In the genomic region with DNA sequence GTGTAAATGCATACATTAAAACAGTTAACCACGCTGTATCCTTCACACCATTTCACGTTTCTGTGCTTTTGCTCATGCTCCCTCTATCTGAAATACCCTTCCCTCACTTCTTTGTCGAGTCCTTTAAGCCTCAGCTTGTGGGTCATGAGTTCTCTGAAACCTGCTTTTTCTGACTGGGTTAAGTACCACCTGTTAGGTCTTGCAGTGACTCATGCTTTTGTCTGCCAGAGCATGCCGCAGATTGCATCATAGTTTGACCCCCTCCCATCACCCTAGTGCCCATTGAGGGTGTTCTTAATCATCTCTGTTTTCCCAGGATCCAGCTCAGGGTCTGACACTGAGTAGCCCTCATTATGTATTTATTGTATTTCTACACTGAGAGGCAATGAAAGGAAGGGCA, we compare ENCODE assay signal across 3 cellular contexts.
A peak's percentile ranks its signal among the peaks of the same experiment; 100 is the strongest.
TF ChIP-seq lines count a peak whose summit lies in the region.

No MANE protein-coding gene starts in this region.

TF ChIP-seq in HepG2, 621 proteins besides CTCF, POLR2A, EP300 and RAD21 (continued from another document):
- TF ChIP-seq, protein P1, sequence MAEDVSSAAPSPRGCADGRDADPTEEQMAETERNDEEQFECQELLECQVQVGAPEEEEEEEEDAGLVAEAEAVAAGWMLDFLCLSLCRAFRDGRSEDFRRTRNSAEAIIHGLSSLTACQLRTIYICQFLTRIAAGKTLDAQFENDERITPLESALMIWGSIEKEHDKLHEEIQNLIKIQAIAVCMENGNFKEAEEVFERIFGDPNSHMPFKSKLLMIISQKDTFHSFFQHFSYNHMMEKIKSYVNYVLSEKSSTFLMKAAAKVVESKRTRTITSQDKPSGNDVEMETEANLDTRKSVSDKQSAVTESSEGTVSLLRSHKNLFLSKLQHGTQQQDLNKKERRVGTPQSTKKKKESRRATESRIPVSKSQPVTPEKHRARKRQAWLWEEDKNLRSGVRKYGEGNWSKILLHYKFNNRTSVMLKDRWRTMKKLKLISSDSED (CRISPR knock-in tag; IDR thresholded peaks at IDR 0.05): no peak
- TF ChIP-seq, protein P2, sequence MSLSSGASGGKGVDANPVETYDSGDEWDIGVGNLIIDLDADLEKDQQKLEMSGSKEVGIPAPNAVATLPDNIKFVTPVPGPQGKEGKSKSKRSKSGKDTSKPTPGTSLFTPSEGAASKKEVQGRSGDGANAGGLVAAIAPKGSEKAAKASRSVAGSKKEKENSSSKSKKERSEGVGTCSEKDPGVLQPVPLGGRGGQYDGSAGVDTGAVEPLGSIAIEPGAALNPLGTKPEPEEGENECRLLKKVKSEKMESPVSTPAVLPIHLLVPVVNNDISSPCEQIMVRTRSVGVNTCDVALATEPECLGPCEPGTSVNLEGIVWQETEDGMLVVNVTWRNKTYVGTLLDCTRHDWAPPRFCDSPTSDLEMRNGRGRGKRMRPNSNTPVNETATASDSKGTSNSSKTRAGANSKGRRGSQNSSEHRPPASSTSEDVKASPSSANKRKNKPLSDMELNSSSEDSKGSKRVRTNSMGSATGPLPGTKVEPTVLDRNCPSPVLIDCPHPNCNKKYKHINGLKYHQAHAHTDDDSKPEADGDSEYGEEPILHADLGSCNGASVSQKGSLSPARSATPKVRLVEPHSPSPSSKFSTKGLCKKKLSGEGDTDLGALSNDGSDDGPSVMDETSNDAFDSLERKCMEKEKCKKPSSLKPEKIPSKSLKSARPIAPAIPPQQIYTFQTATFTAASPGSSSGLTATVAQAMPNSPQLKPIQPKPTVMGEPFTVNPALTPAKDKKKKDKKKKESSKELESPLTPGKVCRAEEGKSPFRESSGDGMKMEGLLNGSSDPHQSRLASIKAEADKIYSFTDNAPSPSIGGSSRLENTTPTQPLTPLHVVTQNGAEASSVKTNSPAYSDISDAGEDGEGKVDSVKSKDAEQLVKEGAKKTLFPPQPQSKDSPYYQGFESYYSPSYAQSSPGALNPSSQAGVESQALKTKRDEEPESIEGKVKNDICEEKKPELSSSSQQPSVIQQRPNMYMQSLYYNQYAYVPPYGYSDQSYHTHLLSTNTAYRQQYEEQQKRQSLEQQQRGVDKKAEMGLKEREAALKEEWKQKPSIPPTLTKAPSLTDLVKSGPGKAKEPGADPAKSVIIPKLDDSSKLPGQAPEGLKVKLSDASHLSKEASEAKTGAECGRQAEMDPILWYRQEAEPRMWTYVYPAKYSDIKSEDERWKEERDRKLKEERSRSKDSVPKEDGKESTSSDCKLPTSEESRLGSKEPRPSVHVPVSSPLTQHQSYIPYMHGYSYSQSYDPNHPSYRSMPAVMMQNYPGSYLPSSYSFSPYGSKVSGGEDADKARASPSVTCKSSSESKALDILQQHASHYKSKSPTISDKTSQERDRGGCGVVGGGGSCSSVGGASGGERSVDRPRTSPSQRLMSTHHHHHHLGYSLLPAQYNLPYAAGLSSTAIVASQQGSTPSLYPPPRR (CRISPR knock-in tag; IDR thresholded peaks at IDR 0.05; ENCODE audit: borderline replicate concordance): no peak
- 0 out of 2 replicates have a peak, but pooled peaks have one; percentile 5 for TF ChIP-seq ATF7 (IDR thresholded peaks at IDR 0.05)
- TF ChIP-seq ATF7 (CRISPR knock-in tag; IDR thresholded peaks at IDR 0.05): no peak

TF ChIP-seq in WTC11, 78 proteins besides CTCF, POLR2A, EP300 and RAD21 (continued from another document):
- TF ChIP-seq, protein P3, sequence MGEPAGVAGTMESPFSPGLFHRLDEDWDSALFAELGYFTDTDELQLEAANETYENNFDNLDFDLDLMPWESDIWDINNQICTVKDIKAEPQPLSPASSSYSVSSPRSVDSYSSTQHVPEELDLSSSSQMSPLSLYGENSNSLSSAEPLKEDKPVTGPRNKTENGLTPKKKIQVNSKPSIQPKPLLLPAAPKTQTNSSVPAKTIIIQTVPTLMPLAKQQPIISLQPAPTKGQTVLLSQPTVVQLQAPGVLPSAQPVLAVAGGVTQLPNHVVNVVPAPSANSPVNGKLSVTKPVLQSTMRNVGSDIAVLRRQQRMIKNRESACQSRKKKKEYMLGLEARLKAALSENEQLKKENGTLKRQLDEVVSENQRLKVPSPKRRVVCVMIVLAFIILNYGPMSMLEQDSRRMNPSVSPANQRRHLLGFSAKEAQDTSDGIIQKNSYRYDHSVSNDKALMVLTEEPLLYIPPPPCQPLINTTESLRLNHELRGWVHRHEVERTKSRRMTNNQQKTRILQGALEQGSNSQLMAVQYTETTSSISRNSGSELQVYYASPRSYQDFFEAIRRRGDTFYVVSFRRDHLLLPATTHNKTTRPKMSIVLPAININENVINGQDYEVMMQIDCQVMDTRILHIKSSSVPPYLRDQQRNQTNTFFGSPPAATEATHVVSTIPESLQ (CRISPR knock-in tag; IDR thresholded peaks at IDR 0.05): no peak
- TF ChIP-seq GTF2I (CRISPR knock-in tag; conservative IDR thresholded peaks at IDR 0.05) (no peak), SOX15 (CRISPR knock-in tag; IDR thresholded peaks at IDR 0.05) (no peak), ZNF317 (CRISPR knock-in tag; IDR thresholded peaks at IDR 0.05; ENCODE audit: borderline replicate concordance, low read depth) (0 out of 2 replicates have a peak, but pooled peaks have one; percentile 59), HMGA2 (CRISPR knock-in tag; IDR thresholded peaks at IDR 0.05) (no peak), NFATC4 (CRISPR knock-in tag; IDR thresholded peaks at IDR 0.05) (no peak), JUN (CRISPR knock-in tag; IDR thresholded peaks at IDR 0.05) (no peak), NR1H2 (CRISPR knock-in tag; IDR thresholded peaks at IDR 0.05) (no peak), EMX1 (CRISPR knock-in tag; IDR thresholded peaks at IDR 0.05) (no peak), TEAD4 (CRISPR knock-in tag; IDR thresholded peaks at IDR 0.05) (no peak)
- TF ChIP-seq, protein P4, sequence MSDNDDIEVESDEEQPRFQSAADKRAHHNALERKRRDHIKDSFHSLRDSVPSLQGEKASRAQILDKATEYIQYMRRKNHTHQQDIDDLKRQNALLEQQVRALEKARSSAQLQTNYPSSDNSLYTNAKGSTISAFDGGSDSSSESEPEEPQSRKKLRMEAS (CRISPR knock-in tag; IDR thresholded peaks at IDR 0.05): peak; percentile 47; the same call in 1 of the 2 replicates

TF ChIP-seq in SK-N-SH, 30 proteins besides CTCF, POLR2A, EP300 and RAD21 (continued from another document):
- TF ChIP-seq, protein P5, sequence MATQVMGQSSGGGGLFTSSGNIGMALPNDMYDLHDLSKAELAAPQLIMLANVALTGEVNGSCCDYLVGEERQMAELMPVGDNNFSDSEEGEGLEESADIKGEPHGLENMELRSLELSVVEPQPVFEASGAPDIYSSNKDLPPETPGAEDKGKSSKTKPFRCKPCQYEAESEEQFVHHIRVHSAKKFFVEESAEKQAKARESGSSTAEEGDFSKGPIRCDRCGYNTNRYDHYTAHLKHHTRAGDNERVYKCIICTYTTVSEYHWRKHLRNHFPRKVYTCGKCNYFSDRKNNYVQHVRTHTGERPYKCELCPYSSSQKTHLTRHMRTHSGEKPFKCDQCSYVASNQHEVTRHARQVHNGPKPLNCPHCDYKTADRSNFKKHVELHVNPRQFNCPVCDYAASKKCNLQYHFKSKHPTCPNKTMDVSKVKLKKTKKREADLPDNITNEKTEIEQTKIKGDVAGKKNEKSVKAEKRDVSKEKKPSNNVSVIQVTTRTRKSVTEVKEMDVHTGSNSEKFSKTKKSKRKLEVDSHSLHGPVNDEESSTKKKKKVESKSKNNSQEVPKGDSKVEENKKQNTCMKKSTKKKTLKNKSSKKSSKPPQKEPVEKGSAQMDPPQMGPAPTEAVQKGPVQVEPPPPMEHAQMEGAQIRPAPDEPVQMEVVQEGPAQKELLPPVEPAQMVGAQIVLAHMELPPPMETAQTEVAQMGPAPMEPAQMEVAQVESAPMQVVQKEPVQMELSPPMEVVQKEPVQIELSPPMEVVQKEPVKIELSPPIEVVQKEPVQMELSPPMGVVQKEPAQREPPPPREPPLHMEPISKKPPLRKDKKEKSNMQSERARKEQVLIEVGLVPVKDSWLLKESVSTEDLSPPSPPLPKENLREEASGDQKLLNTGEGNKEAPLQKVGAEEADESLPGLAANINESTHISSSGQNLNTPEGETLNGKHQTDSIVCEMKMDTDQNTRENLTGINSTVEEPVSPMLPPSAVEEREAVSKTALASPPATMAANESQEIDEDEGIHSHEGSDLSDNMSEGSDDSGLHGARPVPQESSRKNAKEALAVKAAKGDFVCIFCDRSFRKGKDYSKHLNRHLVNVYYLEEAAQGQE (IDR thresholded peaks at IDR 0.05; ENCODE audit: low read depth, low read length): no peak
- no peak for TF ChIP-seq NRF1 (IDR thresholded peaks at IDR 0.05; ENCODE audit: low read depth, low read length)
- TF ChIP-seq JUND (IDR thresholded peaks at IDR 0.05): no peak
- TF ChIP-seq, protein P6, sequence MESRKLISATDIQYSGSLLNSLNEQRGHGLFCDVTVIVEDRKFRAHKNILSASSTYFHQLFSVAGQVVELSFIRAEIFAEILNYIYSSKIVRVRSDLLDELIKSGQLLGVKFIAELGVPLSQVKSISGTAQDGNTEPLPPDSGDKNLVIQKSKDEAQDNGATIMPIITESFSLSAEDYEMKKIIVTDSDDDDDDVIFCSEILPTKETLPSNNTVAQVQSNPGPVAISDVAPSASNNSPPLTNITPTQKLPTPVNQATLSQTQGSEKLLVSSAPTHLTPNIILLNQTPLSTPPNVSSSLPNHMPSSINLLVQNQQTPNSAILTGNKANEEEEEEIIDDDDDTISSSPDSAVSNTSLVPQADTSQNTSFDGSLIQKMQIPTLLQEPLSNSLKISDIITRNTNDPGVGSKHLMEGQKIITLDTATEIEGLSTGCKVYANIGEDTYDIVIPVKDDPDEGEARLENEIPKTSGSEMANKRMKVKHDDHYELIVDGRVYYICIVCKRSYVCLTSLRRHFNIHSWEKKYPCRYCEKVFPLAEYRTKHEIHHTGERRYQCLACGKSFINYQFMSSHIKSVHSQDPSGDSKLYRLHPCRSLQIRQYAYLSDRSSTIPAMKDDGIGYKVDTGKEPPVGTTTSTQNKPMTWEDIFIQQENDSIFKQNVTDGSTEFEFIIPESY (IDR thresholded peaks at IDR 0.05; ENCODE audit: borderline replicate concordance, low read depth): no peak
- TF ChIP-seq ELF1 (IDR thresholded peaks at IDR 0.05): no peak
- no peak for TF ChIP-seq SIN3A (IDR thresholded peaks at IDR 0.05; ENCODE audit: borderline replicate concordance, low read depth, low read length)
- TF ChIP-seq, protein P7, sequence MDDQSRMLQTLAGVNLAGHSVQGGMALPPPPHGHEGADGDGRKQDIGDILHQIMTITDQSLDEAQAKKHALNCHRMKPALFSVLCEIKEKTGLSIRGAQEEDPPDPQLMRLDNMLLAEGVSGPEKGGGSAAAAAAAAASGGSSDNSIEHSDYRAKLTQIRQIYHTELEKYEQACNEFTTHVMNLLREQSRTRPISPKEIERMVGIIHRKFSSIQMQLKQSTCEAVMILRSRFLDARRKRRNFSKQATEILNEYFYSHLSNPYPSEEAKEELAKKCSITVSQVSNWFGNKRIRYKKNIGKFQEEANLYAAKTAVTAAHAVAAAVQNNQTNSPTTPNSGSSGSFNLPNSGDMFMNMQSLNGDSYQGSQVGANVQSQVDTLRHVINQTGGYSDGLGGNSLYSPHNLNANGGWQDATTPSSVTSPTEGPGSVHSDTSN (IDR thresholded peaks at IDR 0.05): no peak
- TF ChIP-seq, protein P8, sequence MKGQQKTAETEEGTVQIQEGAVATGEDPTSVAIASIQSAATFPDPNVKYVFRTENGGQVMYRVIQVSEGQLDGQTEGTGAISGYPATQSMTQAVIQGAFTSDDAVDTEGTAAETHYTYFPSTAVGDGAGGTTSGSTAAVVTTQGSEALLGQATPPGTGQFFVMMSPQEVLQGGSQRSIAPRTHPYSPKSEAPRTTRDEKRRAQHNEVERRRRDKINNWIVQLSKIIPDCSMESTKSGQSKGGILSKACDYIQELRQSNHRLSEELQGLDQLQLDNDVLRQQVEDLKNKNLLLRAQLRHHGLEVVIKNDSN (IDR thresholded peaks at IDR 0.05; ENCODE audit: borderline replicate concordance, low read depth): no peak
- TF ChIP-seq GABPA (IDR thresholded peaks at IDR 0.05; ENCODE audit: low read depth): no peak
